ENCODE assay signal across 8 cellular contexts in genomic region chr11:66317322-66317765, GRCh38. TPM values are rescaled to one million over a fixed set of nuclear protein-coding genes. Genes with fewer than 3 reads are reported as not detected.
DNase-seq lines count a peak whose midpoint lies in the region; ATAC-seq and TF ChIP-seq lines count a peak whose summit lies in the region.

No MANE protein-coding gene starts in this region.

- peaks cover 9% of the 10 kb centered on the region; the same call in 1 of the 2 replicates for H3F3A ChIP-seq in GM23338 (replicated peaks; ENCODE audit: low read depth)

- TF ChIP-seq CTCF in GM23338 (conservative IDR thresholded peaks at IDR 0.05; ENCODE audit: low read depth in 2 of 2): no peak
- no peak for TF ChIP-seq CTCF in fibroblast of villous mesenchyme (IDR thresholded peaks at IDR 0.05; ENCODE audit: insufficient read depth, low read depth, low read length)

- H3K27ac ChIP-seq in GM23338 (ENCODE audit: low read depth) (peak overlapping the region; percentile 87), skin epidermis (peak overlapping the region in 20 of 21 experiments; percentile 43 to 87 (median 78))

- peak overlapping the region; percentile 42 for H3K4me3 Mint-ChIP-seq in GM23338
- peak overlapping the region; percentile 56 for H3K4me3 Mint-ChIP-seq in activated CD8-positive, alpha-beta memory T cell treated with anti-CD3 and anti-CD28 coated beads, Interleukin-2, amount 10 ng/mL, durations not matched to agents 7 days and 5 days

- DNase-seq in GM23338 (ENCODE audit: low spot score) (no peak), fibroblast of villous mesenchyme (ENCODE audit: low read depth) (peak; percentile 83), NCI-H748 (lab: John Stamatoyannopoulos, UW; ENCODE audit: unreplicated experiment) (no peak), NCI-H526 treated with DMSO at 0.1 percent for 48 hours (lab: John Stamatoyannopoulos, UW) (no peak)
- DNase-seq in activated CD8-positive, alpha-beta memory T cell treated with anti-CD3 and anti-CD28 coated beads, Interleukin-2, amount 10 ng/mL, durations not matched to agents 7 days and 5 days: peak; percentile 79

- peaks cover 23% of the 10 kb centered on the region for H3K4me1 ChIP-seq in GM23338 (ENCODE audit: insufficient read depth)

- no peaks in the 10 kb centered on the region for H3K9me2 ChIP-seq in GM23338 (ENCODE audit: insufficient read depth)

- peaks cover 22% of the 10 kb centered on the region for H3K36me3 Mint-ChIP-seq in GM23338 (ENCODE audit: low read depth)
- peaks cover 20% of the 10 kb centered on the region for H3K36me3 Mint-ChIP-seq in activated CD8-positive, alpha-beta memory T cell treated with anti-CD3 and anti-CD28 coated beads, Interleukin-2, amount 10 ng/mL, durations not matched to agents 7 days and 5 days

- H3K27me3 ChIP-seq in GM23338 (ENCODE audit: insufficient read depth): no peaks in the 10 kb centered on the region

- peak overlapping the region; percentile 77 for H3K4me2 ChIP-seq in GM23338

- H3K79me2 ChIP-seq in GM23338 (replicated peaks; ENCODE audit: insufficient read depth): no peaks in the 10 kb centered on the region

- peaks cover 32% of the 10 kb centered on the region for H3K27me3 Mint-ChIP-seq in GM23338 (ENCODE audit: insufficient read depth, low read depth, poor library complexity)
- H3K27me3 Mint-ChIP-seq in activated CD8-positive, alpha-beta memory T cell treated with anti-CD3 and anti-CD28 coated beads, Interleukin-2, amount 10 ng/mL, durations not matched to agents 7 days and 5 days: no peaks in the 10 kb centered on the region

- H3K9me3 Mint-ChIP-seq in GM23338: peaks cover 21% of the 10 kb centered on the region
- H3K9me3 Mint-ChIP-seq in activated CD8-positive, alpha-beta memory T cell treated with anti-CD3 and anti-CD28 coated beads, Interleukin-2, amount 10 ng/mL, durations not matched to agents 7 days and 5 days (ENCODE audit: low read depth): peaks cover 2% of the 10 kb centered on the region

- peaks cover 32% of the 10 kb centered on the region for H3K4me1 Mint-ChIP-seq in GM23338
- peaks cover 59% of the 10 kb centered on the region for H3K4me1 Mint-ChIP-seq in activated CD8-positive, alpha-beta memory T cell treated with anti-CD3 and anti-CD28 coated beads, Interleukin-2, amount 10 ng/mL, durations not matched to agents 7 days and 5 days

- CTCF ChIA-PET in activated CD8-positive, alpha-beta memory T cell treated with anti-CD3 and anti-CD28 coated beads, Interleukin-2, amount 10 ng/mL, durations not matched to agents 7 days and 5 days (lab: Charles Lee): interaction anchor here (0.8 to 2.7 kb wide), 10 partner anchors 9 to 121 kb away, joined by 3 to 14 read pairs (median 4); partner anchors contain the start of genes MRPL11, RIN1 and YIF1A

- peak overlapping the region; percentile 90 for H3K27ac Mint-ChIP-seq in GM23338
- H3K27ac Mint-ChIP-seq in activated CD8-positive, alpha-beta memory T cell treated with anti-CD3 and anti-CD28 coated beads, Interleukin-2, amount 10 ng/mL, durations not matched to agents 7 days and 5 days: peak overlapping the region; percentile 99

- H3K36me3 ChIP-seq in GM23338 (ENCODE audit: insufficient read depth): no peaks in the 10 kb centered on the region

- ATAC-seq in GM23338: no peak
- peak; percentile 15 for ATAC-seq in activated CD8-positive, alpha-beta memory T cell treated with anti-CD3 and anti-CD28 coated beads, Interleukin-2, amount 10 ng/mL, durations not matched to agents 7 days and 5 days
- ATAC-seq in HG03342 (IDR thresholded peaks at IDR 0.05; ENCODE audit: unreplicated experiment): no peak
- ATAC-seq in GM18520 (IDR thresholded peaks at IDR 0.05; ENCODE audit: unreplicated experiment): no peak

- H2AFZ ChIP-seq in GM23338: peak overlapping the region; percentile 76; the same call in 1 of the 2 replicates

- H4K20me1 ChIP-seq in GM23338 (replicated peaks; ENCODE audit: insufficient read depth): no peaks in the 10 kb centered on the region

- peak overlapping the region; percentile 41; the same call in 1 of the 2 replicates for H3K4me3 ChIP-seq in GM23338
- peak overlapping the region; percentile 34 for H3K4me3 ChIP-seq in fibroblast of villous mesenchyme (ENCODE audit: low read depth, low read length)
- peak overlapping the region in 3 of 7 experiments; percentile 2 to 49 (median 44) for H3K4me3 ChIP-seq in skin epidermis

RNA-seq across cellular contexts. Expression of gene CD248, which starts 0.5 kb away (rescaled TPM):
- 2.0 and 3.8 TPM in 2 replicates for total RNA-seq in GM23338 (2014; rRNA removed; shearing (Covaris generic))
- polyA plus RNA-seq in GM23338 (2016; fragmentation: Nextera tagmentation; extraction: Ambion mirVana): 2.4 and 2.7 TPM in 2 replicates
- 10 to 100 TPM; 16.8 to 35.5 TPM for total RNA-seq in activated CD8-positive, alpha-beta memory T cell treated with anti-CD3 and anti-CD28 coated beads, Interleukin-2, amount 10 ng/mL, durations not matched to agents 7 days and 5 days
- total RNA-seq in fibroblast of villous mesenchyme: 85.1 and 108 TPM in 2 replicates

RNA-seq across cellular contexts. Expression of gene RIN1, which starts 18.9 kb away (rescaled TPM):
- 3.7 and 8.2 TPM in 2 replicates for total RNA-seq in GM23338 (2014; rRNA removed; shearing (Covaris generic))
- 1.9 and 2.5 TPM in 2 replicates for polyA plus RNA-seq in GM23338 (2016; fragmentation: Nextera tagmentation; extraction: Ambion mirVana)
- total RNA-seq in activated CD8-positive, alpha-beta memory T cell treated with anti-CD3 and anti-CD28 coated beads, Interleukin-2, amount 10 ng/mL, durations not matched to agents 7 days and 5 days: 1 to 10 TPM in 1 of 2 experiments, under 1 TPM in 1; 0.68 to 2.5 TPM
- 19.0 and 23.8 TPM in 2 replicates for total RNA-seq in fibroblast of villous mesenchyme

RNA-seq across cellular contexts. Expression of gene TMEM151A, which starts 25.6 kb away (rescaled TPM):
- total RNA-seq in GM23338 (2014; rRNA removed; shearing (Covaris generic)): 4.4 and 5.0 TPM in 2 replicates
- 1.0 and 1.2 TPM in 2 replicates for polyA plus RNA-seq in GM23338 (2016; fragmentation: Nextera tagmentation; extraction: Ambion mirVana)
- total RNA-seq in activated CD8-positive, alpha-beta memory T cell treated with anti-CD3 and anti-CD28 coated beads, Interleukin-2, amount 10 ng/mL, durations not matched to agents 7 days and 5 days: not detected
- under 0.01 TPM in 1 of 2 replicates, not detected in the other for total RNA-seq in fibroblast of villous mesenchyme

RNA-seq across cellular contexts. Expression of gene BRMS1, which starts 27.6 kb away (rescaled TPM):
- total RNA-seq in GM23338 (2014; rRNA removed; shearing (Covaris generic)): 53.6 and 59.1 TPM in 2 replicates
- 61.7 and 62.2 TPM in 2 replicates for polyA plus RNA-seq in GM23338 (2016; fragmentation: Nextera tagmentation; extraction: Ambion mirVana)
- 10 to 100 TPM; 55.3 to 56.8 TPM for total RNA-seq in activated CD8-positive, alpha-beta memory T cell treated with anti-CD3 and anti-CD28 coated beads, Interleukin-2, amount 10 ng/mL, durations not matched to agents 7 days and 5 days
- 42.3 and 47.0 TPM in 2 replicates for total RNA-seq in fibroblast of villous mesenchyme

RNA-seq across cellular contexts. Expression of gene YIF1A, which starts 28.4 kb away (rescaled TPM):
- 75.0 and 87.0 TPM in 2 replicates for total RNA-seq in GM23338 (2014; rRNA removed; shearing (Covaris generic))
- 71.5 and 75.6 TPM in 2 replicates for polyA plus RNA-seq in GM23338 (2016; fragmentation: Nextera tagmentation; extraction: Ambion mirVana)
- 10 to 100 TPM; 56.5 to 73.9 TPM for total RNA-seq in activated CD8-positive, alpha-beta memory T cell treated with anti-CD3 and anti-CD28 coated beads, Interleukin-2, amount 10 ng/mL, durations not matched to agents 7 days and 5 days
- 187 and 189 TPM in 2 replicates for total RNA-seq in fibroblast of villous mesenchyme

Comparison
In these comparisons a context has a peak if more than half of its experiments do, and no peak if none do; other contexts are left out.
1. DNase-seq: peak in activated CD8-positive, alpha-beta memory T cell treated with anti-CD3 and anti-CD28 coated beads, Interleukin-2, amount 10 ng/mL, durations not matched to agents 7 days and 5 days (single experiment) and fibroblast of villous mesenchyme (single experiment); none in GM23338 (single experiment), NCI-H748 (single experiment) and NCI-H526 treated with DMSO at 0.1 percent for 48 hours (single experiment).